In genomic region chr13:48626726-48627451, GRCh38 we compare ENCODE assay signal across 23 cellular contexts. TPM values are rescaled to one million over a fixed set of nuclear protein-coding genes. Genes with fewer than 3 reads are reported as not detected.
DNase-seq lines count a peak whose midpoint lies in the region; ATAC-seq and TF ChIP-seq lines count a peak whose summit lies in the region.
"Had no signal": no experiment of that assay in that cellular context is flagged by ENCODE, and none has a peak within 500 bp of the region (broad histone marks: within the 10 kb centered on the region; RNA-seq: fewer than 3 reads in every experiment).

No MANE protein-coding gene starts in this region.

- H3K4me3 Mint-ChIP-seq in Calu3 (ENCODE audit: low read depth, unreplicated experiment) (no peak overlapping the region), brain (no peak overlapping the region), progenitor cell of endocrine pancreas (ENCODE audit: low read depth) (no peak overlapping the region)
- H3K4me3 Mint-ChIP-seq: activated T-cell treated with anti-CD3 and anti-CD28 coated beads, Interleukin-2, amount 50 U/mL, for 4 hours; GM23338; immature natural killer cell; T-cell had no signal

- POLR2A ChIA-PET in OCI-LY7 (lab: Charles Lee), result interaction anchor here (0.7 kb wide), 1 partner anchor 675 kb away, joined by 3 read pairs; no protein-coding TSS in a partner anchor

- intact Hi-C loops in Calu3 (cut with micrococcal nuclease; ENCODE audit: unreplicated experiment) (no loop called here), OCI-LY7 (cut with micrococcal nuclease; ENCODE audit: unreplicated experiment) (no loop called here)

- H3K4me1 ChIP-seq in OCI-LY7 (ENCODE audit: insufficient read depth, low read length, poor library complexity, severe bottlenecking), result no peaks in the 10 kb centered on the region
- H3K4me1 ChIP-seq: SJCRH30, vagina had no signal

- H3K27ac ChIP-seq in caudate nucleus (ENCODE audit: low read depth, low read length) (no peak overlapping the region), OCI-LY7 (ENCODE audit: low read depth, low read length, poor library complexity, severe bottlenecking) (no peak overlapping the region)
- H3K27ac ChIP-seq: lower lobe of right lung, SJCRH30, vagina had no signal

- no peak for DNase-seq in Calu3
- DNase-seq in iris pigment epithelial cell (ENCODE audit: low read depth), result peak; percentile 29
- no peak for DNase-seq in progenitor cell of endocrine pancreas (ENCODE audit: low spot score, unreplicated experiment)
- DNase-seq in effector CD8-positive, alpha-beta T cell (lab: John Stamatoyannopoulos, UW), result no peak
- DNase-seq in caudate nucleus (lab: John Stamatoyannopoulos, UW), result no peak
- DNase-seq in OCI-LY7 (ENCODE audit: low spot score), result no peak
- DNase-seq: activated naive CD4-positive, alpha-beta T cell treated with Interleukin-2 at 50 U/mL for 16 hours; activated T-cell treated with anti-CD3 and anti-CD28 coated beads, Interleukin-2, amount 50 U/mL, for 4 hours; anterior cingulate cortex; C1 segment of cervical spinal cord; immature natural killer cell; lower lobe of right lung; NCI-H1105 treated with DMSO at 0.1 percent for 48 hours; NCI-H2081 treated with DMSO at 0.1 percent for 48 hours; NCI-H446; SJCRH30; T-cell had no signal

- ATAC-seq in GM21717 (IDR thresholded peaks at IDR 0.05; ENCODE audit: unreplicated experiment), result no peak
- ATAC-seq: activated T-cell treated with anti-CD3 and anti-CD28 coated beads, Interleukin-2, amount 50 U/mL, for 4 hours; GM23338; T-cell had no signal

- no peaks in the 10 kb centered on the region for H3K27me3 Mint-ChIP-seq in Calu3 (ENCODE audit: unreplicated experiment)
- H3K27me3 Mint-ChIP-seq in brain, result peaks cover 6% of the 10 kb centered on the region
- no peaks in the 10 kb centered on the region for H3K27me3 Mint-ChIP-seq in progenitor cell of endocrine pancreas
- H3K27me3 Mint-ChIP-seq: T-cell had no signal

- no peaks in the 10 kb centered on the region for H3K36me3 ChIP-seq in OCI-LY7 (ENCODE audit: insufficient read depth, low read length)
- H3K36me3 ChIP-seq: lower lobe of right lung, SJCRH30, vagina had no signal

- peaks cover 40% of the 10 kb centered on the region for H3K4me1 Mint-ChIP-seq in Calu3 (ENCODE audit: low read depth, unreplicated experiment)
- H3K4me1 Mint-ChIP-seq in brain, result no peaks in the 10 kb centered on the region
- peaks cover 42% of the 10 kb centered on the region for H3K4me1 Mint-ChIP-seq in progenitor cell of endocrine pancreas (ENCODE audit: low read depth)
- H3K4me1 Mint-ChIP-seq: GM23338, immature natural killer cell, T-cell had no signal

- peak overlapping the region; percentile 62 for H3K27ac Mint-ChIP-seq in Calu3 (ENCODE audit: unreplicated experiment)
- peak overlapping the region in 3 of 5 experiments; percentile 16 to 59 (median 33) for H3K27ac Mint-ChIP-seq in brain
- peak overlapping the region; percentile 83 for H3K27ac Mint-ChIP-seq in progenitor cell of endocrine pancreas
- H3K27ac Mint-ChIP-seq: GM23338, immature natural killer cell, T-cell had no signal

- no peaks in the 10 kb centered on the region for H4K20me1 ChIP-seq in OCI-LY7 (ENCODE audit: insufficient read depth, low read length)

- H3K79me2 ChIP-seq in OCI-LY7 (ENCODE audit: insufficient read depth, low read depth, low read length), result no peaks in the 10 kb centered on the region

- H3K36me3 Mint-ChIP-seq in Calu3 (ENCODE audit: insufficient read depth, unreplicated experiment) (no peaks in the 10 kb centered on the region), brain (no peaks in the 10 kb centered on the region), progenitor cell of endocrine pancreas (ENCODE audit: insufficient read depth) (peaks cover 7% of the 10 kb centered on the region)
- H3K36me3 Mint-ChIP-seq: immature natural killer cell, T-cell had no signal

- H3K4me2 ChIP-seq in OCI-LY7 (ENCODE audit: low read length), result no peak overlapping the region
- H3K4me2 ChIP-seq: GM23338 had no signal

- no peak for TF ChIP-seq CTCF in Calu3 (IDR thresholded peaks at IDR 0.05; ENCODE audit: unreplicated experiment)
- TF ChIP-seq CTCF in brain (conservative IDR thresholded peaks at IDR 0.05), result no peak
- TF ChIP-seq CTCF in progenitor cell of endocrine pancreas (IDR thresholded peaks at IDR 0.05; ENCODE audit: unreplicated experiment), result no peak
- TF ChIP-seq CTCF in OCI-LY7 (conservative IDR thresholded peaks at IDR 0.05; ENCODE audit: low read length), result no peak

- no peak overlapping the region for H3K4me3 ChIP-seq in OCI-LY7 (ENCODE audit: low read depth, low read length, poor library complexity, severe bottlenecking)
- H3K4me3 ChIP-seq: GM23338, lower lobe of right lung, SJCRH30, vagina had no signal

- CTCF ChIA-PET in Calu3 (lab: Charles Lee) (no interaction called here), OCI-LY7 (lab: Charles Lee; ENCODE audit: unreplicated experiment) (interaction anchor here (0.6 kb wide), 1 partner anchor 140 kb away, joined by 3 read pairs; no protein-coding TSS in a partner anchor)

- no peaks in the 10 kb centered on the region for H3K9me2 ChIP-seq in OCI-LY7 (ENCODE audit: insufficient read depth, low read length)

- H2AFZ ChIP-seq in OCI-LY7 (ENCODE audit: low read length), result no peak overlapping the region

- peaks cover 7% of the 10 kb centered on the region; the same call in 1 of the 2 replicates for H3K9me3 ChIP-seq in OCI-LY7 (ENCODE audit: low read length)
- H3K9me3 ChIP-seq: SJCRH30, vagina had no signal

- H3K9me3 Mint-ChIP-seq in Calu3 (ENCODE audit: low read depth, unreplicated experiment) (peaks cover 4% of the 10 kb centered on the region), brain (peaks cover 0 to 2% (median 0%) of the 10 kb centered on the region in 5 experiments), progenitor cell of endocrine pancreas (ENCODE audit: low read depth) (peaks cover 15% of the 10 kb centered on the region)

- no TSS peak for BruUV-seq in Calu3 (replicated peaks; lab: Mats Ljungman, UMichigan)
- no TSS peak for BruUV-seq in OCI-LY7 (replicated peaks; lab: Mats Ljungman, UMichigan)

RNA-seq across cellular contexts. Expression of gene CYSLTR2, which starts 26.8 kb away (rescaled TPM):
- not detected in 2 replicates for total RNA-seq in Calu3 (2022)
- polyA plus RNA-seq in brain (ENCODE audit: insufficient read depth, low read depth, low replicate concordance), result 0.48 TPM
- 0.17 and 0.47 TPM in 2 replicates for total RNA-seq in progenitor cell of endocrine pancreas
- 0.09 TPM in 1 of 2 replicates, not detected in the other for total RNA-seq in OCI-LY7 (2014; rRNA removed; shearing (Covaris generic))
- not detected in 2 replicates for total RNA-seq in OCI-LY7 (2022)
- total RNA-seq: chondrocyte, fibroblast of lung, GM23338, SJCRH30 had no signal
- polyA plus RNA-seq: GM23338 had no signal

Comparison
In these comparisons a context has a peak if more than half of its experiments do, and no peak if none do; other contexts are left out.
1. H3K27ac Mint-ChIP-seq: peak in every context shown above with its lines; median percentile 83 in progenitor cell of endocrine pancreas; 62 in Calu3; 33 in brain.